ENCODE assay signal across 1 cellular context in the genomic region with DNA sequence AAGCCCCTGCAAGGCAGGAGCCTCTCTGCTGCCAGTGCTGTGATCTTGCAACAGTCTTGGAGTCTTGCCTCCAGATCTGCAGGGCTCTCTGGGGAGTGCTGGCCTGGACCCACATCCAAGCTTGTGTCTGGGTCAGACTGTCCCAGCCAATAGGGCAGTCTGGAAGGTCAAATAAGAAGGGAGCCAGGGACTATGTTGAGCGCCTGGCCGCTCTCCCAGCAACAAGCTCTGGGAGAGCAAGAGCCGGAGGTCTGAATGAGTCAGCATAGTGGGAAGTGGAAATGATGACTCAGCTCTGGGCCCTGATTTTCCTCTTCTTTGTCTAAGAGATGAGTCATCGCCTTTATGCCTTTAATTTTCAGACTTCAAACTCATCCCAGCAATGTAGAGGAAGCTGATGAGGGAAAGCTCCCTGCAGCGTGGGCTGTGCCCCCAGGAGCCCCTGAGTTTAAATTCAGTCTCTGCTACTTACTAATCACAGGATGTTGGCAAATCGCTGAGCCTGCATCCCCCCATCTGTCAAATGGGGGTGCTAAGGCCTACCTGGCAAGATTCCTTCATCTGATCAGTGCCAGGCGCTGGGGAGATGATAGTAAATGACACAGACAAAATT.
TF ChIP-seq lines count a peak whose summit lies in the region.

No MANE protein-coding gene starts in this region.

TF ChIP-seq in HepG2, 621 proteins besides CTCF, POLR2A, EP300 and RAD21 (continued from another document and continues in another):
- TF ChIP-seq, protein P1, sequence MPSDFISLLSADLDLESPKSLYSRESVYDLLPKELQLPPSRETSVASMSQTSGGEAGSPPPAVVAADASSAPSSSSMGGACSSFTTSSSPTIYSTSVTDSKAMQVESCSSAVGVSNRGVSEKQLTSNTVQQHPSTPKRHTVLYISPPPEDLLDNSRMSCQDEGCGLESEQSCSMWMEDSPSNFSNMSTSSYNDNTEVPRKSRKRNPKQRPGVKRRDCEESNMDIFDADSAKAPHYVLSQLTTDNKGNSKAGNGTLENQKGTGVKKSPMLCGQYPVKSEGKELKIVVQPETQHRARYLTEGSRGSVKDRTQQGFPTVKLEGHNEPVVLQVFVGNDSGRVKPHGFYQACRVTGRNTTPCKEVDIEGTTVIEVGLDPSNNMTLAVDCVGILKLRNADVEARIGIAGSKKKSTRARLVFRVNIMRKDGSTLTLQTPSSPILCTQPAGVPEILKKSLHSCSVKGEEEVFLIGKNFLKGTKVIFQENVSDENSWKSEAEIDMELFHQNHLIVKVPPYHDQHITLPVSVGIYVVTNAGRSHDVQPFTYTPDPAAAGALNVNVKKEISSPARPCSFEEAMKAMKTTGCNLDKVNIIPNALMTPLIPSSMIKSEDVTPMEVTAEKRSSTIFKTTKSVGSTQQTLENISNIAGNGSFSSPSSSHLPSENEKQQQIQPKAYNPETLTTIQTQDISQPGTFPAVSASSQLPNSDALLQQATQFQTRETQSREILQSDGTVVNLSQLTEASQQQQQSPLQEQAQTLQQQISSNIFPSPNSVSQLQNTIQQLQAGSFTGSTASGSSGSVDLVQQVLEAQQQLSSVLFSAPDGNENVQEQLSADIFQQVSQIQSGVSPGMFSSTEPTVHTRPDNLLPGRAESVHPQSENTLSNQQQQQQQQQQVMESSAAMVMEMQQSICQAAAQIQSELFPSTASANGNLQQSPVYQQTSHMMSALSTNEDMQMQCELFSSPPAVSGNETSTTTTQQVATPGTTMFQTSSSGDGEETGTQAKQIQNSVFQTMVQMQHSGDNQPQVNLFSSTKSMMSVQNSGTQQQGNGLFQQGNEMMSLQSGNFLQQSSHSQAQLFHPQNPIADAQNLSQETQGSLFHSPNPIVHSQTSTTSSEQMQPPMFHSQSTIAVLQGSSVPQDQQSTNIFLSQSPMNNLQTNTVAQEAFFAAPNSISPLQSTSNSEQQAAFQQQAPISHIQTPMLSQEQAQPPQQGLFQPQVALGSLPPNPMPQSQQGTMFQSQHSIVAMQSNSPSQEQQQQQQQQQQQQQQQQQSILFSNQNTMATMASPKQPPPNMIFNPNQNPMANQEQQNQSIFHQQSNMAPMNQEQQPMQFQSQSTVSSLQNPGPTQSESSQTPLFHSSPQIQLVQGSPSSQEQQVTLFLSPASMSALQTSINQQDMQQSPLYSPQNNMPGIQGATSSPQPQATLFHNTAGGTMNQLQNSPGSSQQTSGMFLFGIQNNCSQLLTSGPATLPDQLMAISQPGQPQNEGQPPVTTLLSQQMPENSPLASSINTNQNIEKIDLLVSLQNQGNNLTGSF (CRISPR knock-in tag; IDR thresholded peaks at IDR 0.05) = no peak
- TF ChIP-seq ZNF337 (CRISPR knock-in tag; IDR thresholded peaks at IDR 0.05; ENCODE audit: borderline replicate concordance, low read depth) (no peak), ARNT (IDR thresholded peaks at IDR 0.05) (no peak), TGIF2 (CRISPR knock-in tag; IDR thresholded peaks at IDR 0.05) (no peak; the same call in 1 of the 2 replicates), ZEB1 (IDR thresholded peaks at IDR 0.05; ENCODE audit: insufficient replicate concordance, low read depth) (no peak), ZNF354B (CRISPR knock-in tag; IDR thresholded peaks at IDR 0.05) (no peak), JARID2 (CRISPR knock-in tag; IDR thresholded peaks at IDR 0.05; ENCODE audit: insufficient replicate concordance) (no peak), TRIM24 (CRISPR knock-in tag; IDR thresholded peaks at IDR 0.05) (no peak), ZIK1 (CRISPR knock-in tag; IDR thresholded peaks at IDR 0.05; ENCODE audit: borderline replicate concordance, low read depth) (no peak), HMG20A (CRISPR knock-in tag; IDR thresholded peaks at IDR 0.05; ENCODE audit: borderline replicate concordance) (peak; percentile 70), ATF7 (IDR thresholded peaks at IDR 0.05) (0 out of 2 replicates have a peak, but pooled peaks have one; percentile 13), ATF7 (CRISPR knock-in tag; IDR thresholded peaks at IDR 0.05) (peak; percentile 68; the same call in 1 of the 2 replicates), ATF1 (CRISPR knock-in tag; IDR thresholded peaks at IDR 0.05) (no peak), AHR (CRISPR knock-in tag; IDR thresholded peaks at IDR 0.05) (0 out of 2 replicates have a peak, but pooled peaks have one; percentile 38), KLF13 (CRISPR knock-in tag; IDR thresholded peaks at IDR 0.05) (no peak), ZMAT3 (CRISPR knock-in tag; conservative IDR thresholded peaks at IDR 0.05) (no peak), ZNF292 (CRISPR knock-in tag; IDR thresholded peaks at IDR 0.05; ENCODE audit: borderline replicate concordance, low read depth) (peak; percentile 58; the same call in 1 of the 2 replicates)
- TF ChIP-seq, protein P2, sequence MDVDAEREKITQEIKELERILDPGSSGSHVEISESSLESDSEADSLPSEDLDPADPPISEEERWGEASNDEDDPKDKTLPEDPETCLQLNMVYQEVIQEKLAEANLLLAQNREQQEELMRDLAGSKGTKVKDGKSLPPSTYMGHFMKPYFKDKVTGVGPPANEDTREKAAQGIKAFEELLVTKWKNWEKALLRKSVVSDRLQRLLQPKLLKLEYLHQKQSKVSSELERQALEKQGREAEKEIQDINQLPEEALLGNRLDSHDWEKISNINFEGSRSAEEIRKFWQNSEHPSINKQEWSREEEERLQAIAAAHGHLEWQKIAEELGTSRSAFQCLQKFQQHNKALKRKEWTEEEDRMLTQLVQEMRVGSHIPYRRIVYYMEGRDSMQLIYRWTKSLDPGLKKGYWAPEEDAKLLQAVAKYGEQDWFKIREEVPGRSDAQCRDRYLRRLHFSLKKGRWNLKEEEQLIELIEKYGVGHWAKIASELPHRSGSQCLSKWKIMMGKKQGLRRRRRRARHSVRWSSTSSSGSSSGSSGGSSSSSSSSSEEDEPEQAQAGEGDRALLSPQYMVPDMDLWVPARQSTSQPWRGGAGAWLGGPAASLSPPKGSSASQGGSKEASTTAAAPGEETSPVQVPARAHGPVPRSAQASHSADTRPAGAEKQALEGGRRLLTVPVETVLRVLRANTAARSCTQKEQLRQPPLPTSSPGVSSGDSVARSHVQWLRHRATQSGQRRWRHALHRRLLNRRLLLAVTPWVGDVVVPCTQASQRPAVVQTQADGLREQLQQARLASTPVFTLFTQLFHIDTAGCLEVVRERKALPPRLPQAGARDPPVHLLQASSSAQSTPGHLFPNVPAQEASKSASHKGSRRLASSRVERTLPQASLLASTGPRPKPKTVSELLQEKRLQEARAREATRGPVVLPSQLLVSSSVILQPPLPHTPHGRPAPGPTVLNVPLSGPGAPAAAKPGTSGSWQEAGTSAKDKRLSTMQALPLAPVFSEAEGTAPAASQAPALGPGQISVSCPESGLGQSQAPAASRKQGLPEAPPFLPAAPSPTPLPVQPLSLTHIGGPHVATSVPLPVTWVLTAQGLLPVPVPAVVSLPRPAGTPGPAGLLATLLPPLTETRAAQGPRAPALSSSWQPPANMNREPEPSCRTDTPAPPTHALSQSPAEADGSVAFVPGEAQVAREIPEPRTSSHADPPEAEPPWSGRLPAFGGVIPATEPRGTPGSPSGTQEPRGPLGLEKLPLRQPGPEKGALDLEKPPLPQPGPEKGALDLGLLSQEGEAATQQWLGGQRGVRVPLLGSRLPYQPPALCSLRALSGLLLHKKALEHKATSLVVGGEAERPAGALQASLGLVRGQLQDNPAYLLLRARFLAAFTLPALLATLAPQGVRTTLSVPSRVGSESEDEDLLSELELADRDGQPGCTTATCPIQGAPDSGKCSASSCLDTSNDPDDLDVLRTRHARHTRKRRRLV (CRISPR knock-in tag; IDR thresholded peaks at IDR 0.05) = no peak
- TF ChIP-seq, protein P3, sequence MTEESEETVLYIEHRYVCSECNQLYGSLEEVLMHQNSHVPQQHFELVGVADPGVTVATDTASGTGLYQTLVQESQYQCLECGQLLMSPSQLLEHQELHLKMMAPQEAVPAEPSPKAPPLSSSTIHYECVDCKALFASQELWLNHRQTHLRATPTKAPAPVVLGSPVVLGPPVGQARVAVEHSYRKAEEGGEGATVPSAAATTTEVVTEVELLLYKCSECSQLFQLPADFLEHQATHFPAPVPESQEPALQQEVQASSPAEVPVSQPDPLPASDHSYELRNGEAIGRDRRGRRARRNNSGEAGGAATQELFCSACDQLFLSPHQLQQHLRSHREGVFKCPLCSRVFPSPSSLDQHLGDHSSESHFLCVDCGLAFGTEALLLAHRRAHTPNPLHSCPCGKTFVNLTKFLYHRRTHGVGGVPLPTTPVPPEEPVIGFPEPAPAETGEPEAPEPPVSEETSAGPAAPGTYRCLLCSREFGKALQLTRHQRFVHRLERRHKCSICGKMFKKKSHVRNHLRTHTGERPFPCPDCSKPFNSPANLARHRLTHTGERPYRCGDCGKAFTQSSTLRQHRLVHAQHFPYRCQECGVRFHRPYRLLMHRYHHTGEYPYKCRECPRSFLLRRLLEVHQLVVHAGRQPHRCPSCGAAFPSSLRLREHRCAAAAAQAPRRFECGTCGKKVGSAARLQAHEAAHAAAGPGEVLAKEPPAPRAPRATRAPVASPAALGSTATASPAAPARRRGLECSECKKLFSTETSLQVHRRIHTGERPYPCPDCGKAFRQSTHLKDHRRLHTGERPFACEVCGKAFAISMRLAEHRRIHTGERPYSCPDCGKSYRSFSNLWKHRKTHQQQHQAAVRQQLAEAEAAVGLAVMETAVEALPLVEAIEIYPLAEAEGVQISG (CRISPR knock-in tag; IDR thresholded peaks at IDR 0.05) = no peak
- TF ChIP-seq, protein P4, sequence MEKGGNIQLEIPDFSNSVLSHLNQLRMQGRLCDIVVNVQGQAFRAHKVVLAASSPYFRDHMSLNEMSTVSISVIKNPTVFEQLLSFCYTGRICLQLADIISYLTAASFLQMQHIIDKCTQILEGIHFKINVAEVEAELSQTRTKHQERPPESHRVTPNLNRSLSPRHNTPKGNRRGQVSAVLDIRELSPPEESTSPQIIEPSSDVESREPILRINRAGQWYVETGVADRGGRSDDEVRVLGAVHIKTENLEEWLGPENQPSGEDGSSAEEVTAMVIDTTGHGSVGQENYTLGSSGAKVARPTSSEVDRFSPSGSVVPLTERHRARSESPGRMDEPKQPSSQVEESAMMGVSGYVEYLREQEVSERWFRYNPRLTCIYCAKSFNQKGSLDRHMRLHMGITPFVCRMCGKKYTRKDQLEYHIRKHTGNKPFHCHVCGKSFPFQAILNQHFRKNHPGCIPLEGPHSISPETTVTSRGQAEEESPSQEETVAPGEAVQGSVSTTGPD (CRISPR knock-in tag; IDR thresholded peaks at IDR 0.05) = no peak
- TF ChIP-seq, protein P5, sequence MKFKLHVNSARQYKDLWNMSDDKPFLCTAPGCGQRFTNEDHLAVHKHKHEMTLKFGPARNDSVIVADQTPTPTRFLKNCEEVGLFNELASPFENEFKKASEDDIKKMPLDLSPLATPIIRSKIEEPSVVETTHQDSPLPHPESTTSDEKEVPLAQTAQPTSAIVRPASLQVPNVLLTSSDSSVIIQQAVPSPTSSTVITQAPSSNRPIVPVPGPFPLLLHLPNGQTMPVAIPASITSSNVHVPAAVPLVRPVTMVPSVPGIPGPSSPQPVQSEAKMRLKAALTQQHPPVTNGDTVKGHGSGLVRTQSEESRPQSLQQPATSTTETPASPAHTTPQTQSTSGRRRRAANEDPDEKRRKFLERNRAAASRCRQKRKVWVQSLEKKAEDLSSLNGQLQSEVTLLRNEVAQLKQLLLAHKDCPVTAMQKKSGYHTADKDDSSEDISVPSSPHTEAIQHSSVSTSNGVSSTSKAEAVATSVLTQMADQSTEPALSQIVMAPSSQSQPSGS (CRISPR knock-in tag; IDR thresholded peaks at IDR 0.05) = no peak
- TF ChIP-seq, protein P6, sequence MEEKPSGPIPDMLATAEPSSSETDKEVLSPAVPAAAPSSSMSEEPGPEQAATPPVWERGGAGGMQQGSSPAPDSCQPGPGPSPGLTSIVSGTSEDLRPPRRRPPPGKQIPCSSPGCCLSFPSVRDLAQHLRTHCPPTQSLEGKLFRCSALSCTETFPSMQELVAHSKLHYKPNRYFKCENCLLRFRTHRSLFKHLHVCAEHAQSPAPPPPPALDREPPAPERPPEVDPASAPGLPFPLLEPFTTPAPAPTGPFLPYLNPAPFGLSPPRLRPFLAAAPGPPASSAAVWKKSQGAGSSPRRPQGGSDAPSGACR (CRISPR knock-in tag; IDR thresholded peaks at IDR 0.05) = no peak
- TF ChIP-seq, protein P7, sequence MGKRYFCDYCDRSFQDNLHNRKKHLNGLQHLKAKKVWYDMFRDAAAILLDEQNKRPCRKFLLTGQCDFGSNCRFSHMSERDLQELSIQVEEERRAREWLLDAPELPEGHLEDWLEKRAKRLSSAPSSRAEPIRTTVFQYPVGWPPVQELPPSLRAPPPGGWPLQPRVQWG (CRISPR knock-in tag; IDR thresholded peaks at IDR 0.05; ENCODE audit: borderline replicate concordance, low read depth) = no peak
- TF ChIP-seq, protein P8, sequence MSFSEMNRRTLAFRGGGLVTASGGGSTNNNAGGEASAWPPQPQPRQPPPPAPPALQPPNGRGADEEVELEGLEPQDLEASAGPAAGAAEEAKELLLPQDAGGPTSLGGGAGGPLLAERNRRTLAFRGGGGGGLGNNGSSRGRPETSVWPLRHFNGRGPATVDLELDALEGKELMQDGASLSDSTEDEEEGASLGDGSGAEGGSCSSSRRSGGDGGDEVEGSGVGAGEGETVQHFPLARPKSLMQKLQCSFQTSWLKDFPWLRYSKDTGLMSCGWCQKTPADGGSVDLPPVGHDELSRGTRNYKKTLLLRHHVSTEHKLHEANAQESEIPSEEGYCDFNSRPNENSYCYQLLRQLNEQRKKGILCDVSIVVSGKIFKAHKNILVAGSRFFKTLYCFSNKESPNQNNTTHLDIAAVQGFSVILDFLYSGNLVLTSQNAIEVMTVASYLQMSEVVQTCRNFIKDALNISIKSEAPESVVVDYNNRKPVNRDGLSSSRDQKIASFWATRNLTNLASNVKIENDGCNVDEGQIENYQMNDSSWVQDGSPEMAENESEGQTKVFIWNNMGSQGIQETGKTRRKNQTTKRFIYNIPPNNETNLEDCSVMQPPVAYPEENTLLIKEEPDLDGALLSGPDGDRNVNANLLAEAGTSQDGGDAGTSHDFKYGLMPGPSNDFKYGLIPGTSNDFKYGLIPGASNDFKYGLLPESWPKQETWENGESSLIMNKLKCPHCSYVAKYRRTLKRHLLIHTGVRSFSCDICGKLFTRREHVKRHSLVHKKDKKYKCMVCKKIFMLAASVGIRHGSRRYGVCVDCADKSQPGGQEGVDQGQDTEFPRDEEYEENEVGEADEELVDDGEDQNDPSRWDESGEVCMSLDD (CRISPR knock-in tag; IDR thresholded peaks at IDR 0.05; ENCODE audit: borderline replicate concordance) = no peak
- TF ChIP-seq, protein P9, sequence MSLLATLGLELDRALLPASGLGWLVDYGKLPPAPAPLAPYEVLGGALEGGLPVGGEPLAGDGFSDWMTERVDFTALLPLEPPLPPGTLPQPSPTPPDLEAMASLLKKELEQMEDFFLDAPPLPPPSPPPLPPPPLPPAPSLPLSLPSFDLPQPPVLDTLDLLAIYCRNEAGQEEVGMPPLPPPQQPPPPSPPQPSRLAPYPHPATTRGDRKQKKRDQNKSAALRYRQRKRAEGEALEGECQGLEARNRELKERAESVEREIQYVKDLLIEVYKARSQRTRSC (CRISPR knock-in tag; IDR thresholded peaks at IDR 0.05; ENCODE audit: low read depth) = no peak
- TF ChIP-seq, protein P10, sequence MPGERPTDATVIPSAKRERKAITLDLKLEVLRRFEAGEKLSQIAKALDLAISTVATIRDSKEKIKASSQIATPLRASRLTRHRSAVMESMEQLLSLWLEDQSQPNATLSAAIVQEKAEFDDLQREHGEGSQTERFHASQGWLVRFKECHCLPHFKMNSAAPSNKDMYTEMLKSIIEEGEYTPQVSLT (CRISPR knock-in tag; IDR thresholded peaks at IDR 0.05; ENCODE audit: borderline replicate concordance, low read depth) = no peak
- TF ChIP-seq, protein P11, sequence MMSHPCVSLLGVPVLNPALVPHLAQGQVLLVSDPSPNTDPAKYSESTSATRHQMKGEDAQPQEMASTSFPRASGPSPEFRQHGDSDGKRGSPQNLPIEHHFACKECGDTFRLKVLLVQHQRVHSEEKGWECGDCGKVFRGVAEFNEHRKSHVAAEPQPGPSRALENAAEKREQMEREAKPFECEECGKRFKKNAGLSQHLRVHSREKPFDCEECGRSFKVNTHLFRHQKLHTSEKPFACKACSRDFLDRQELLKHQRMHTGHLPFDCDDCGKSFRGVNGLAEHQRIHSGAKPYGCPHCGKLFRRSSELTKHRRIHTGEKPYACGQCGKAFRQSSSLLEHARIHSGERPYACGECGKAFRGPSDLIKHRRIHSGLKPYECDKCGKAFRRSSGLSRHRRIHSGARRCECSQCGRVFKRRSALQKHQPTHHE (CRISPR knock-in tag; IDR thresholded peaks at IDR 0.05; ENCODE audit: borderline replicate concordance) = no peak
